ENCODE assay signal across 37 cellular contexts in the genomic region with DNA sequence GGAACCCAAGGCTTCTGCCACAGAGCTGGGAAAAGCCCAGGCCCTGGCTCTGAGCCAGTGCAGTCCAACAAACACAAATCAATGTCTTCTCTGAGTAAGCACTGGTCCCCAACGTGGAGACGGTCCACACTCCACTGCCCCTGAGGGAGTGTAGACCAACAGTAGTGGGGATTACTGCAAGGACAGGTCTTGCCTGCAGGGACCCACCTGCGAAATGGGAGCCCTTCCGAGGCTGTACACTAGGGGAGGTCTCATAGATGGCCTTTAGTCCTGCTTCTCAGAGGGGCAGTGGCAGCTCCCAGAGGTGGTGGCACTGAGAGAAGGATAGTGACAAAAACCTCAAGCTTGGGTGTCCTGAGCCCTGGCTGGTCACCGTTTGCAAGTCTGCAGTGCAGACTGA. TPM values are rescaled to one million over a fixed set of nuclear protein-coding genes. Genes with fewer than 3 reads are reported as not detected.
"Had no signal": no experiment of that assay in that cellular context is flagged by ENCODE, and none has a peak within 500 bp of the region (broad histone marks: within the 10 kb centered on the region; RNA-seq: fewer than 3 reads in every experiment).

No MANE protein-coding gene starts in this region.

- H3K4me1 ChIP-seq: adrenal gland, body of pancreas, esophagus squamous epithelium, gastroesophageal sphincter had no signal

- H3K36me3 ChIP-seq: adrenal gland, esophagus squamous epithelium, gastroesophageal sphincter, WERI-Rb-1 had no signal

- H3K36me3 Mint-ChIP-seq: activated CD4-positive, alpha-beta memory T cell treated with anti-CD3 and anti-CD28 coated beads for 36 hours; activated CD8-positive, alpha-beta memory T cell treated with anti-CD3 and anti-CD28 coated beads, Interleukin-2, amount 10 ng/mL, durations not matched to agents 7 days and 5 days; activated naive CD4-positive, alpha-beta T cell treated with anti-CD3 and anti-CD28 coated beads, Interleukin-2, amount 50 U/mL, for 24 hours; activated naive CD8-positive, alpha-beta T cell treated with anti-CD3 and anti-CD28 coated beads for 36 hours had no signal

- H3K9me3 ChIP-seq: adrenal gland, body of pancreas, esophagus squamous epithelium, gastroesophageal sphincter had no signal

- H3K27me3 Mint-ChIP-seq: activated naive CD4-positive, alpha-beta T cell treated with anti-CD3 and anti-CD28 coated beads, Interleukin-2, amount 50 U/mL, for 24 hours had no signal

- H3K4me3 ChIP-seq: adrenal gland, body of pancreas, esophagus squamous epithelium, gastroesophageal sphincter had no signal

- H3K4me1 Mint-ChIP-seq: activated CD4-positive, alpha-beta T cell treated with anti-CD3 and anti-CD28 coated beads for 36 hours; activated CD4-positive, alpha-beta T cell treated with anti-CD3 and anti-CD28 coated beads, Interleukin-2, amount 10 ng/mL, durations not matched to agents 24 days and 14 days; activated CD8-positive, alpha-beta memory T cell treated with anti-CD3 and anti-CD28 coated beads, Interleukin-2, amount 10 ng/mL, durations not matched to agents 7 days and 5 days; activated naive CD4-positive, alpha-beta T cell treated with anti-CD3 and anti-CD28 coated beads, Interleukin-2, amount 50 U/mL, for 24 hours; activated naive CD8-positive, alpha-beta T cell treated with anti-CD3 and anti-CD28 coated beads for 36 hours; activated naive CD8-positive, alpha-beta T cell treated with anti-CD3 and anti-CD28 coated beads, Interleukin-2, amount 50 U/mL, for 24 hours; T-helper 17 cell had no signal

- H3K27me3 ChIP-seq: adrenal gland, body of pancreas, esophagus squamous epithelium, gastroesophageal sphincter had no signal

- H3K4me3 Mint-ChIP-seq: activated CD4-positive, alpha-beta memory T cell treated with anti-CD3 and anti-CD28 coated beads for 36 hours; activated CD4-positive, alpha-beta T cell treated with anti-CD3 and anti-CD28 coated beads for 36 hours; activated CD4-positive, alpha-beta T cell treated with anti-CD3 and anti-CD28 coated beads, Interleukin-2, amount 10 ng/mL, durations not matched to agents 24 days and 14 days; activated CD8-positive, alpha-beta memory T cell treated with anti-CD3 and anti-CD28 coated beads, Interleukin-2, amount 10 ng/mL, durations not matched to agents 7 days and 5 days; activated CD8-positive, alpha-beta T cell treated with anti-CD3 and anti-CD28 coated beads, Interleukin-2, amount 10 ng/mL, durations not matched to agents 7 days and 5 days; activated naive CD4-positive, alpha-beta T cell treated with anti-CD3 and anti-CD28 coated beads for 36 hours; activated naive CD4-positive, alpha-beta T cell treated with anti-CD3 and anti-CD28 coated beads, Interleukin-2, amount 50 U/mL, for 24 hours; activated naive CD8-positive, alpha-beta T cell treated with anti-CD3 and anti-CD28 coated beads for 36 hours; activated naive CD8-positive, alpha-beta T cell treated with anti-CD3 and anti-CD28 coated beads, Interleukin-2, amount 50 U/mL, for 24 hours; activated T-helper 1 cell treated with anti-CD3 and anti-CD28 coated beads, Interleukin-12 subunit alpha, Interleukin-12 subunit beta, Interleukin-2, Interleukin-4 antibody, amounts not matched to agents 30 ng/mL and 10 ng/mL and 1 ng/mL, durations not matched to agents 14 hours and 24 hours and 36 hours; effector memory CD8-positive, alpha-beta T cell; T-helper 17 cell; T-helper 2 cell treated with Interferon-gamma antibody and Interleukin-4, amounts not matched to agents 5 μg/mL and 100 μg/mL, for 36 hours had no signal

- H3K9me3 Mint-ChIP-seq: activated CD4-positive, alpha-beta memory T cell treated with anti-CD3 and anti-CD28 coated beads for 36 hours; activated CD4-positive, alpha-beta T cell treated with anti-CD3 and anti-CD28 coated beads, Interleukin-2, amount 10 ng/mL, durations not matched to agents 24 days and 14 days; activated naive CD4-positive, alpha-beta T cell treated with anti-CD3 and anti-CD28 coated beads for 36 hours; activated naive CD4-positive, alpha-beta T cell treated with anti-CD3 and anti-CD28 coated beads, Interleukin-2, amount 50 U/mL, for 24 hours; activated naive CD8-positive, alpha-beta T cell treated with anti-CD3 and anti-CD28 coated beads for 36 hours; activated naive CD8-positive, alpha-beta T cell treated with anti-CD3 and anti-CD28 coated beads, Interleukin-2, amount 50 U/mL, for 24 hours; activated T-helper 1 cell treated with anti-CD3 and anti-CD28 coated beads, Interleukin-12 subunit alpha, Interleukin-12 subunit beta, Interleukin-2, Interleukin-4 antibody, amounts not matched to agents 30 ng/mL and 10 ng/mL and 1 ng/mL, durations not matched to agents 14 hours and 24 hours and 36 hours; activated T-helper 2 cell treated with anti-CD3 and anti-CD28 coated beads, Interferon-gamma antibody, Interleukin-2, Interleukin-4, amounts not matched to agents 10 μg/mL and 5 μg/mL and 100 μg/mL, durations not matched to agents 14 hours and 24 hours and 36 hours; effector memory CD8-positive, alpha-beta T cell; T-helper 2 cell treated with Interferon-gamma antibody and Interleukin-4, amounts not matched to agents 5 μg/mL and 100 μg/mL, for 36 hours had no signal

- ATAC-seq: activated CD4-positive, alpha-beta T cell treated with anti-CD3 and anti-CD28 coated beads for 36 hours; activated CD8-positive, alpha-beta memory T cell treated with anti-CD3 and anti-CD28 coated beads, Interleukin-2, amount 10 ng/mL, durations not matched to agents 7 days and 5 days; activated CD8-positive, alpha-beta T cell treated with anti-CD3 and anti-CD28 coated beads, Interleukin-2, amount 10 ng/mL, durations not matched to agents 7 days and 5 days; activated naive CD8-positive, alpha-beta T cell treated with anti-CD3 and anti-CD28 coated beads, Interleukin-2, amount 50 U/mL, for 24 hours; body of pancreas; effector memory CD8-positive, alpha-beta T cell; gastroesophageal sphincter; T-helper 17 cell had no signal

- H3K27ac ChIP-seq: adrenal gland, body of pancreas, epithelial cell of prostate, esophagus squamous epithelium, gastroesophageal sphincter, WERI-Rb-1 had no signal

- DNase-seq: activated CD4-positive, alpha-beta memory T cell treated with anti-CD3 and anti-CD28 coated beads for 36 hours; activated CD4-positive, alpha-beta T cell treated with anti-CD3 and anti-CD28 coated beads for 36 hours; activated CD4-positive, alpha-beta T cell treated with anti-CD3 and anti-CD28 coated beads, Interleukin-2, amount 10 ng/mL, durations not matched to agents 24 days and 14 days; activated CD4-positive, CD25-positive, alpha-beta regulatory T cell; activated CD4-positive, CD25-positive, alpha-beta regulatory T cell treated with anti-CD3 and anti-CD28 coated beads, Interleukin-2, amount 50 U/mL, for 72 hours; activated CD8-positive, alpha-beta memory T cell treated with anti-CD3 and anti-CD28 coated beads, Interleukin-2, amount 10 ng/mL, durations not matched to agents 7 days and 5 days; activated CD8-positive, alpha-beta memory T cell treated with anti-CD3 and anti-CD28 coated beads, Interleukin-2, amount 50 U/mL, for 4 hours; activated CD8-positive, alpha-beta T cell treated with anti-CD3 and anti-CD28 coated beads, Interleukin-2, amount 10 ng/mL, durations not matched to agents 7 days and 5 days; activated effector memory CD4-positive, alpha-beta T cell treated with anti-CD3 and anti-CD28 coated beads, Interleukin-2, amount 50 U/mL, for 16 hours; activated naive CD4-positive, alpha-beta T cell treated with anti-CD3 and anti-CD28 coated beads for 36 hours; activated naive CD8-positive, alpha-beta T cell treated with anti-CD3 and anti-CD28 coated beads for 36 hours; activated naive CD8-positive, alpha-beta T cell treated with anti-CD3 and anti-CD28 coated beads, Interleukin-2, amount 50 U/mL, for 24 hours; activated T-cell treated with anti-CD3 and anti-CD28 coated beads, Interleukin-2, amount 50 U/mL, for 1 hour; activated T-cell treated with anti-CD3 and anti-CD28 coated beads, Interleukin-2, amount 50 U/mL, for 48 hours; adrenal gland; aorta; caudate nucleus; cortex of kidney; dermis blood vessel endothelial cell; effector CD4-positive, alpha-beta T cell; effector memory CD8-positive, alpha-beta T cell; esophagus squamous epithelium; foreskin melanocyte; T-helper 1 cell; T-helper 17 cell; T1000; WERI-Rb-1 had no signal

- H3K27ac Mint-ChIP-seq: activated CD4-positive, alpha-beta memory T cell treated with anti-CD3 and anti-CD28 coated beads for 36 hours; activated CD4-positive, alpha-beta T cell treated with anti-CD3 and anti-CD28 coated beads for 36 hours; activated CD4-positive, alpha-beta T cell treated with anti-CD3 and anti-CD28 coated beads, Interleukin-2, amount 10 ng/mL, durations not matched to agents 24 days and 14 days; activated CD8-positive, alpha-beta memory T cell treated with anti-CD3 and anti-CD28 coated beads, Interleukin-2, amount 10 ng/mL, durations not matched to agents 7 days and 5 days; activated CD8-positive, alpha-beta T cell treated with anti-CD3 and anti-CD28 coated beads, Interleukin-2, amount 10 ng/mL, durations not matched to agents 7 days and 5 days; activated naive CD4-positive, alpha-beta T cell treated with anti-CD3 and anti-CD28 coated beads for 36 hours; activated naive CD4-positive, alpha-beta T cell treated with anti-CD3 and anti-CD28 coated beads, Interleukin-2, amount 50 U/mL, for 24 hours; activated naive CD8-positive, alpha-beta T cell treated with anti-CD3 and anti-CD28 coated beads for 36 hours; activated naive CD8-positive, alpha-beta T cell treated with anti-CD3 and anti-CD28 coated beads, Interleukin-2, amount 50 U/mL, for 24 hours; activated T-helper 1 cell treated with anti-CD3 and anti-CD28 coated beads, Interleukin-12 subunit alpha, Interleukin-12 subunit beta, Interleukin-2, Interleukin-4 antibody, amounts not matched to agents 30 ng/mL and 10 ng/mL and 1 ng/mL, durations not matched to agents 14 hours and 24 hours and 36 hours; activated T-helper 2 cell treated with anti-CD3 and anti-CD28 coated beads, Interferon-gamma antibody, Interleukin-2, Interleukin-4, amounts not matched to agents 10 μg/mL and 5 μg/mL and 100 μg/mL, durations not matched to agents 14 hours and 24 hours and 36 hours; effector memory CD8-positive, alpha-beta T cell; T-helper 17 cell; T-helper 2 cell treated with Interferon-gamma antibody and Interleukin-4, amounts not matched to agents 5 μg/mL and 100 μg/mL, for 36 hours had no signal

RNA-seq across cellular contexts. Expression of a gene that starts 19.5 kb away (rescaled TPM):
- total RNA-seq: activated naive CD4-positive, alpha-beta T cell treated with anti-CD3 and anti-CD28 coated beads for 36 hours; body of pancreas; chondrocyte; dermis blood vessel endothelial cell; endothelial cell of umbilical vein; fibroblast of villous mesenchyme; T-helper 17 cell had no signal
- polyA plus RNA-seq: endothelial cell of umbilical vein had no signal
